20 cellular contexts compared by ENCODE assay signal in the genomic region with DNA sequence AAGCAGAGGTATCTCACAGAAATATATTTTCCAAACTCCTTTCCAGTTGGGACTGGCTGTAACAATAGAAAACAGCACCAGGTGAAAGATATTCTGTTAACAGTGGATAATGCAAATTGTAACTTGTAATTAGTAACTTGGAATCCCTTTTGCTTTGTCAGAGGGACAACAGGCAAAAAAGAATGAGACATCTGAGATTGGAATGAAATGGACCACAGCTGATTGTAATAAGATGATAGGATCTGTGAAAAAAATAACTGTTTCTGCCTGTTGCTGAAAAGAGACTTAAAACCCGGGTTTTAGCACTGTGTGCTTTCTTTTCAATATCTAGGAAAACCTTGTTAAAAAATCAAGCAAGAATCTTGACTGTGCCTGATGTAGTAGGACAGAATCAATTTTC.
DNase-seq lines count a peak whose midpoint lies in the region; ATAC-seq and TF ChIP-seq lines count a peak whose summit lies in the region.
"Had no signal": no experiment of that assay in that cellular context is flagged by ENCODE, and none has a peak within 500 bp of the region (broad histone marks: within the 10 kb centered on the region; RNA-seq: fewer than 3 reads in every experiment).

No MANE protein-coding gene starts in this region.

- H3K4me2 ChIP-seq in Karpas-422 (ENCODE audit: low read depth, low read length, poor library complexity, severe bottlenecking) = no peak overlapping the region

- H3K9ac ChIP-seq in Karpas-422 (ENCODE audit: low read length) = no peak overlapping the region

- H3K4me3 ChIP-seq in fibroblast of the aortic adventitia (ENCODE audit: low read depth, low read length) (no peak overlapping the region), Karpas-422 (ENCODE audit: low read length) (no peak overlapping the region)

- ATAC-seq in SK-N-SH treated with all-trans-retinoic acid at 6 μM for 48 hours = 0 out of 3 replicates have a peak, but pooled peaks have one; percentile 18

- no peak overlapping the region for H2AFZ ChIP-seq in Karpas-422 (ENCODE audit: low read length)

- H3K27ac ChIP-seq in substantia nigra (ENCODE audit: low read depth, low read length, poor library complexity, severe bottlenecking) (no peak overlapping the region), Karpas-422 (ENCODE audit: low read length) (no peak overlapping the region)
- H3K27ac ChIP-seq: RWPE1 had no signal

- H3K79me2 ChIP-seq in Karpas-422 (ENCODE audit: low read length) = no peaks in the 10 kb centered on the region

- no peaks in the 10 kb centered on the region for H3K36me3 ChIP-seq in Karpas-422 (ENCODE audit: insufficient read depth, low read length)

- H3K4me1 ChIP-seq in Karpas-422 (ENCODE audit: low read length) = no peaks in the 10 kb centered on the region

- no peaks in the 10 kb centered on the region for H3K9me3 ChIP-seq in Karpas-422 (ENCODE audit: low read length)

- DNase-seq in EL (peak; percentile 29), fibroblast of the aortic adventitia (ENCODE audit: low read depth) (peak; percentile 27), substantia nigra (lab: John Stamatoyannopoulos, UW) (no peak), globus pallidus (ENCODE audit: low spot score) (no peak), Karpas-422 (no peak)
- DNase-seq in activated CD4-positive, alpha-beta T cell treated with anti-CD3 and anti-CD28 coated beads for 4 hours = no peak
- DNase-seq: ACHN; AML-193; DMS53; KG1; NCI-H1105; NCI-H146; NCI-H2029 treated with DMSO at 0.1 percent for 48 hours; NCI-H345; NCI-H524; NCI-H774; NK-92 treated with Interleukin-12 subunit alpha and Interleukin-12 subunit beta, amount 100 ng/mL, for 24 hours; SIG-M5 had no signal

- H4K20me1 ChIP-seq in Karpas-422 (ENCODE audit: insufficient read depth, low read depth, low read length) = no peaks in the 10 kb centered on the region

- no peaks in the 10 kb centered on the region for H3K27me3 ChIP-seq in Karpas-422 (ENCODE audit: low read length)

- TF ChIP-seq CTCF in fibroblast of the aortic adventitia (IDR thresholded peaks at IDR 0.05; ENCODE audit: insufficient read depth, low read length) = no peak

- H3K9me2 ChIP-seq in Karpas-422 (replicated peaks; ENCODE audit: insufficient read depth, low read length) = no peaks in the 10 kb centered on the region

TF ChIP-seq in SK-N-SH treated with all-trans-retinoic acid at 6 μM for 48 hours, 23 proteins besides CTCF, POLR2A, EP300 and RAD21:
- no peak for TF ChIP-seq ZNF70 (CRISPR knock-in tag; IDR thresholded peaks at IDR 0.05)
- no peak for TF ChIP-seq ESRRG (CRISPR knock-in tag; IDR thresholded peaks at IDR 0.05)
- TF ChIP-seq, protein P1, sequence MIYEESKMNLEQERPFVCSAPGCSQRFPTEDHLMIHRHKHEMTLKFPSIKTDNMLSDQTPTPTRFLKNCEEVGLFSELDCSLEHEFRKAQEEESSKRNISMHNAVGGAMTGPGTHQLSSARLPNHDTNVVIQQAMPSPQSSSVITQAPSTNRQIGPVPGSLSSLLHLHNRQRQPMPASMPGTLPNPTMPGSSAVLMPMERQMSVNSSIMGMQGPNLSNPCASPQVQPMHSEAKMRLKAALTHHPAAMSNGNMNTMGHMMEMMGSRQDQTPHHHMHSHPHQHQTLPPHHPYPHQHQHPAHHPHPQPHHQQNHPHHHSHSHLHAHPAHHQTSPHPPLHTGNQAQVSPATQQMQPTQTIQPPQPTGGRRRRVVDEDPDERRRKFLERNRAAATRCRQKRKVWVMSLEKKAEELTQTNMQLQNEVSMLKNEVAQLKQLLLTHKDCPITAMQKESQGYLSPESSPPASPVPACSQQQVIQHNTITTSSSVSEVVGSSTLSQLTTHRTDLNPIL (CRISPR knock-in tag; IDR thresholded peaks at IDR 0.05; ENCODE audit: low read depth) = no peak
- no peak for TF ChIP-seq RARB (CRISPR knock-in tag; IDR thresholded peaks at IDR 0.05)

Comparison
In these comparisons a context has a peak if more than half of its experiments do, and no peak if none do; other contexts are left out.
1. DNase-seq: peak in EL (single experiment) and fibroblast of the aortic adventitia (single experiment); none in substantia nigra (0 of 49), globus pallidus (single experiment), Karpas-422 (single experiment) and activated CD4-positive, alpha-beta T cell treated with anti-CD3 and anti-CD28 coated beads for 4 hours (0 of 2).